Comparison of ENCODE assay signal across 20 cellular contexts in the genomic region with DNA sequence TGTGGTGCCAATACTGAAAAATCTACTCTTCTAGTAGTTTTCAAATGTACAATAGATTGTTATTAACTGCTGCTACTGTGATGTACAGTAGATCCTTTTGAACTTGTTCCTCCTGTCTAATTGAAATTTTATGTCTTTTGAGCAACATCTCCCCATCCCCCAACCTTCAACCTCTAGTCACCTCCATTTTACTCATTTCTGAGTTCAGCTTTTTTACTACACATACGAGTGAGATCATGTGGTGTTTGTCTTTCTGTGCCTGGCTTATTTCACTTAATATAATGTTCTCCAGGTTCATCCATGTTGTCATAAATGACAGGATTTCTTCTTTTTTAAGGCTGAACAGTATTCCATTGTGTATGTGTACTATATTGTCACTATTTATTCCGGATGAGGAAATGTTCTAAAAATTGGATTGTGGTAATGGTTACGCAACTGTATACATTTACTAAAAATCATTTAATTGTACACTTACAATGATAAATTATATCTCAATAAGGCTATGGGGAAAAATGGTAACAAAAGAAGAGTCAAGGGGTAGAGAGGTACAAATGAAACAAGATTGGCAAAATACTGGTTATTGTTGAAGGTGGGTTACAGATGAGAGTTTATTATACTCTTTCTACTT.
DNase-seq lines count a peak whose midpoint lies in the region; ATAC-seq and TF ChIP-seq lines count a peak whose summit lies in the region.
"Had no signal": no experiment of that assay in that cellular context is flagged by ENCODE, and none has a peak within 500 bp of the region (broad histone marks: within the 10 kb centered on the region; RNA-seq: fewer than 3 reads in every experiment).

No MANE protein-coding gene starts in this region.

- no peaks in the 10 kb centered on the region for H3K27me3 Mint-ChIP-seq in stimulated activated naive CD8-positive, alpha-beta T cell treated with anti-CD3 and anti-CD28 coated beads, Interleukin-15, Interleukin-2, amounts not matched to agents 100 ng/mL and 50 ng/mL, for 24 hours
- H3K27me3 Mint-ChIP-seq in stimulated activated naive CD8-positive, alpha-beta T cell treated with anti-CD3 and anti-CD28 coated beads, Interleukin-15, amount 100 ng/mL, for 72 hours, result no peaks in the 10 kb centered on the region
- H3K27me3 Mint-ChIP-seq: activated naive CD4-positive, alpha-beta T cell treated with anti-CD3 and anti-CD28 coated beads, Interleukin-2, amount 10 ng/mL, durations not matched to agents 7 days and 5 days had no signal

- ATAC-seq in stimulated activated naive CD8-positive, alpha-beta T cell treated with anti-CD3 and anti-CD28 coated beads, Interleukin-15, amount 100 ng/mL, for 72 hours, result no peak
- ATAC-seq: body of pancreas, right cardiac atrium had no signal

- H3K9me3 ChIP-seq in ascending aorta, result no peaks in the 10 kb centered on the region
- H3K9me3 ChIP-seq: body of pancreas, stomach, tibial artery had no signal

- no peaks in the 10 kb centered on the region for H3K9me3 Mint-ChIP-seq in stimulated activated naive CD8-positive, alpha-beta T cell treated with anti-CD3 and anti-CD28 coated beads, Interleukin-15, Interleukin-2, amounts not matched to agents 100 ng/mL and 50 ng/mL, for 24 hours
- H3K9me3 Mint-ChIP-seq in stimulated activated naive CD8-positive, alpha-beta T cell treated with anti-CD3 and anti-CD28 coated beads, Interleukin-15, amount 100 ng/mL, for 72 hours, result no peaks in the 10 kb centered on the region
- H3K9me3 Mint-ChIP-seq: neural crest cell had no signal

- H3K4me1 ChIP-seq in ascending aorta, result peaks cover 4 to 32% of the 10 kb centered on the region in 2 donors

- POLR2A ChIA-PET in RWPE1 (lab: Yijun Ruan, JAX; ENCODE audit: low non-redundant PET), result no interaction called here

- H3K36me3 ChIP-seq in ascending aorta, result no peaks in the 10 kb centered on the region
- H3K36me3 ChIP-seq: stomach, tibial artery, WERI-Rb-1 had no signal

- no peaks in the 10 kb centered on the region for H3K27me3 ChIP-seq in ascending aorta
- H3K27me3 ChIP-seq: body of pancreas, stomach, tibial artery had no signal

- no peak for TF ChIP-seq CTCF in RWPE1 (conservative IDR thresholded peaks at IDR 0.05; ENCODE audit: low read depth)
- TF ChIP-seq CTCF in ascending aorta (IDR thresholded peaks at IDR 0.05), result no peak

- H3K27ac ChIP-seq in RWPE1 (no peak overlapping the region), ascending aorta (no peak overlapping the region)
- H3K27ac ChIP-seq: body of pancreas, stomach, tibial artery, WERI-Rb-1 had no signal

- intact Hi-C loops in ascending aorta (cut with DNase I), result no loop called here

- no peak overlapping the region for H3K4me3 Mint-ChIP-seq in stimulated activated naive CD8-positive, alpha-beta T cell treated with anti-CD3 and anti-CD28 coated beads, Interleukin-15, Interleukin-2, amounts not matched to agents 100 ng/mL and 50 ng/mL, for 24 hours
- no peak overlapping the region for H3K4me3 Mint-ChIP-seq in stimulated activated naive CD8-positive, alpha-beta T cell treated with anti-CD3 and anti-CD28 coated beads, Interleukin-15, amount 100 ng/mL, for 72 hours
- H3K4me3 Mint-ChIP-seq: activated naive CD4-positive, alpha-beta T cell treated with anti-CD3 and anti-CD28 coated beads, Interleukin-2, amount 10 ng/mL, durations not matched to agents 7 days and 5 days; neural crest cell had no signal

- peaks cover 66% of the 10 kb centered on the region for H3K4me1 Mint-ChIP-seq in stimulated activated naive CD8-positive, alpha-beta T cell treated with anti-CD3 and anti-CD28 coated beads, Interleukin-15, Interleukin-2, amounts not matched to agents 100 ng/mL and 50 ng/mL, for 24 hours (ENCODE audit: low read depth)
- peaks cover 66% of the 10 kb centered on the region for H3K4me1 Mint-ChIP-seq in stimulated activated naive CD8-positive, alpha-beta T cell treated with anti-CD3 and anti-CD28 coated beads, Interleukin-15, amount 100 ng/mL, for 72 hours

- CTCF ChIA-PET in RWPE1 (lab: Yijun Ruan, JAX), result no interaction called here

- H3K4me3 ChIP-seq in ascending aorta, result no peak overlapping the region
- H3K4me3 ChIP-seq: body of pancreas, stomach, tibial artery had no signal

- H3K27ac Mint-ChIP-seq in stimulated activated naive CD8-positive, alpha-beta T cell treated with anti-CD3 and anti-CD28 coated beads, Interleukin-15, Interleukin-2, amounts not matched to agents 100 ng/mL and 50 ng/mL, for 24 hours, result peak overlapping the region; percentile 2
- no peak overlapping the region for H3K27ac Mint-ChIP-seq in stimulated activated naive CD8-positive, alpha-beta T cell treated with anti-CD3 and anti-CD28 coated beads, Interleukin-15, amount 100 ng/mL, for 72 hours
- H3K27ac Mint-ChIP-seq: activated naive CD4-positive, alpha-beta T cell treated with anti-CD3 and anti-CD28 coated beads, Interleukin-2, amount 10 ng/mL, durations not matched to agents 7 days and 5 days had no signal

- peaks cover 24% of the 10 kb centered on the region for H3K36me3 Mint-ChIP-seq in stimulated activated naive CD8-positive, alpha-beta T cell treated with anti-CD3 and anti-CD28 coated beads, Interleukin-15, Interleukin-2, amounts not matched to agents 100 ng/mL and 50 ng/mL, for 24 hours (ENCODE audit: low read depth)

- DNase-seq in stimulated activated naive CD8-positive, alpha-beta T cell treated with anti-CD3 and anti-CD28 coated beads, Interleukin-15, amount 100 ng/mL, for 72 hours, result no peak
- DNase-seq in MV-4-11 (lab: John Stamatoyannopoulos, UW) (peak; percentile 40), amniotic epithelial cell (ENCODE audit: low read depth) (peak; percentile 13), RWPE1 (ENCODE audit: low spot score) (no peak), ascending aorta (ENCODE audit: low spot score in 2 of 2) (no peak), NCI-H2227 (lab: John Stamatoyannopoulos, UW; ENCODE audit: unreplicated experiment) (no peak)
- DNase-seq: activated naive CD4-positive, alpha-beta T cell treated with anti-CD3 and anti-CD28 coated beads, Interleukin-2, amount 10 ng/mL, durations not matched to agents 7 days and 5 days; body of pancreas; GF-D8; islet precursor cell; NCI-H1048; NCI-H187; NCI-H526; right cardiac atrium; stimulated activated CD4-positive, alpha-beta T cell treated with anti-CD3 and anti-CD28 coated beads, Interleukin-12 subunit alpha, Interleukin-12 subunit beta, amount 100 ng/mL, for 4 hours; stomach; tibial artery; WERI-Rb-1 had no signal

Comparison
In these comparisons a context has a peak if more than half of its experiments do, and no peak if none do; other contexts are left out.
1. DNase-seq: peak in MV-4-11 (single experiment) and amniotic epithelial cell (single experiment); none in stimulated activated naive CD8-positive, alpha-beta T cell treated with anti-CD3 and anti-CD28 coated beads, Interleukin-15, amount 100 ng/mL, for 72 hours (0 of 2), RWPE1 (single experiment), ascending aorta (0 of 2) and NCI-H2227 (single experiment).